2 cellular contexts compared by ENCODE assay signal in genomic region chr1:222654849-222655248, GRCh38.
TF ChIP-seq lines count a peak whose summit lies in the region.

No MANE protein-coding gene starts in this region.

TF ChIP-seq in liver, 16 proteins besides CTCF, POLR2A, EP300 and RAD21:
- TF ChIP-seq HNF4G (IDR thresholded peaks at IDR 0.05): no peak
- TF ChIP-seq ATF3 (IDR thresholded peaks at IDR 0.05): no peak
- TF ChIP-seq EGR1 (IDR thresholded peaks at IDR 0.05; ENCODE audit: low read depth in 2 of 2): no peak
- TF ChIP-seq MAX (IDR thresholded peaks at IDR 0.05): no peak
- no peak for TF ChIP-seq FOXA1 (IDR thresholded peaks at IDR 0.05)
- no peak for TF ChIP-seq YY1 (IDR thresholded peaks at IDR 0.05)
- no peak for TF ChIP-seq NR2F2 (IDR thresholded peaks at IDR 0.05)
- TF ChIP-seq RXRA (IDR thresholded peaks at IDR 0.05): no peak
- no peak for TF ChIP-seq TAF1 (conservative IDR thresholded peaks at IDR 0.05)
- no peak for TF ChIP-seq HNF4A (conservative IDR thresholded peaks at IDR 0.05)
TF ChIP-seq in liver: peak in this region for 0.

TF ChIP-seq in HepG2, 621 proteins besides CTCF, POLR2A, EP300 and RAD21:
- TF ChIP-seq ZNF607 (CRISPR knock-in tag; IDR thresholded peaks at IDR 0.05; ENCODE audit: borderline replicate concordance): no peak
- TF ChIP-seq ZNF589 (CRISPR knock-in tag; conservative IDR thresholded peaks at IDR 0.05): no peak
- TF ChIP-seq MEF2D (CRISPR knock-in tag; IDR thresholded peaks at IDR 0.05): no peak
- no peak for TF ChIP-seq TEF (CRISPR knock-in tag; IDR thresholded peaks at IDR 0.05)
- no peak for TF ChIP-seq FOXJ3 (CRISPR knock-in tag; IDR thresholded peaks at IDR 0.05; ENCODE audit: borderline replicate concordance)
- TF ChIP-seq NFAT5 (CRISPR knock-in tag; IDR thresholded peaks at IDR 0.05): no peak
- TF ChIP-seq ZNF563 (CRISPR knock-in tag; IDR thresholded peaks at IDR 0.05): no peak
- no peak for TF ChIP-seq TRIM24 (CRISPR knock-in tag; IDR thresholded peaks at IDR 0.05)
- no peak for TF ChIP-seq ZNF350 (CRISPR knock-in tag; IDR thresholded peaks at IDR 0.05; ENCODE audit: borderline replicate concordance, low read depth)
- no peak for TF ChIP-seq ARNT2 (CRISPR knock-in tag; IDR thresholded peaks at IDR 0.05; ENCODE audit: low read depth)
- TF ChIP-seq TRAFD1 (CRISPR knock-in tag; IDR thresholded peaks at IDR 0.05; ENCODE audit: borderline replicate concordance): no peak
- TF ChIP-seq ZNF770 (CRISPR knock-in tag; IDR thresholded peaks at IDR 0.05): no peak
- no peak for TF ChIP-seq ELF4 (CRISPR knock-in tag; IDR thresholded peaks at IDR 0.05; ENCODE audit: borderline replicate concordance)
- TF ChIP-seq, protein P1, sequence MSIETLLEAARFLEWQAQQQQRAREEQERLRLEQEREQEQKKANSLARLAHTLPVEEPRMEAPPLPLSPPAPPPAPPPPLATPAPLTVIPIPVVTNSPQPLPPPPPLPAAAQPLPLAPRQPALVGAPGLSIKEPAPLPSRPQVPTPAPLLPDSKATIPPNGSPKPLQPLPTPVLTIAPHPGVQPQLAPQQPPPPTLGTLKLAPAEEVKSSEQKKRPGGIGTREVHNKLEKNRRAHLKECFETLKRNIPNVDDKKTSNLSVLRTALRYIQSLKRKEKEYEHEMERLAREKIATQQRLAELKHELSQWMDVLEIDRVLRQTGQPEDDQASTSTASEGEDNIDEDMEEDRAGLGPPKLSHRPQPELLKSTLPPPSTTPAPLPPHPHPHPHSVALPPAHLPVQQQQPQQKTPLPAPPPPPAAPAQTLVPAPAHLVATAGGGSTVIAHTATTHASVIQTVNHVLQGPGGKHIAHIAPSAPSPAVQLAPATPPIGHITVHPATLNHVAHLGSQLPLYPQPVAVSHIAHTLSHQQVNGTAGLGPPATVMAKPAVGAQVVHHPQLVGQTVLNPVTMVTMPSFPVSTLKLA (IDR thresholded peaks at IDR 0.05): no peak
- TF ChIP-seq MIER2 (CRISPR knock-in tag; IDR thresholded peaks at IDR 0.05): no peak
- TF ChIP-seq EZH2 (conservative IDR thresholded peaks at IDR 0.05; ENCODE audit: low read depth, low read length): no peak
- no peak for TF ChIP-seq ZBTB21 (CRISPR knock-in tag; IDR thresholded peaks at IDR 0.05)
- no peak for TF ChIP-seq KAT8 (CRISPR knock-in tag; IDR thresholded peaks at IDR 0.05)
- TF ChIP-seq, protein P2, sequence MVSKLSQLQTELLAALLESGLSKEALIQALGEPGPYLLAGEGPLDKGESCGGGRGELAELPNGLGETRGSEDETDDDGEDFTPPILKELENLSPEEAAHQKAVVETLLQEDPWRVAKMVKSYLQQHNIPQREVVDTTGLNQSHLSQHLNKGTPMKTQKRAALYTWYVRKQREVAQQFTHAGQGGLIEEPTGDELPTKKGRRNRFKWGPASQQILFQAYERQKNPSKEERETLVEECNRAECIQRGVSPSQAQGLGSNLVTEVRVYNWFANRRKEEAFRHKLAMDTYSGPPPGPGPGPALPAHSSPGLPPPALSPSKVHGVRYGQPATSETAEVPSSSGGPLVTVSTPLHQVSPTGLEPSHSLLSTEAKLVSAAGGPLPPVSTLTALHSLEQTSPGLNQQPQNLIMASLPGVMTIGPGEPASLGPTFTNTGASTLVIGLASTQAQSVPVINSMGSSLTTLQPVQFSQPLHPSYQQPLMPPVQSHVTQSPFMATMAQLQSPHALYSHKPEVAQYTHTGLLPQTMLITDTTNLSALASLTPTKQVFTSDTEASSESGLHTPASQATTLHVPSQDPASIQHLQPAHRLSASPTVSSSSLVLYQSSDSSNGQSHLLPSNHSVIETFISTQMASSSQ (IDR thresholded peaks at IDR 0.05; ENCODE audit: low read depth): no peak
- TF ChIP-seq, protein P2 (CRISPR knock-in tag; IDR thresholded peaks at IDR 0.05; ENCODE audit: borderline replicate concordance): no peak
- TF ChIP-seq, protein P3, sequence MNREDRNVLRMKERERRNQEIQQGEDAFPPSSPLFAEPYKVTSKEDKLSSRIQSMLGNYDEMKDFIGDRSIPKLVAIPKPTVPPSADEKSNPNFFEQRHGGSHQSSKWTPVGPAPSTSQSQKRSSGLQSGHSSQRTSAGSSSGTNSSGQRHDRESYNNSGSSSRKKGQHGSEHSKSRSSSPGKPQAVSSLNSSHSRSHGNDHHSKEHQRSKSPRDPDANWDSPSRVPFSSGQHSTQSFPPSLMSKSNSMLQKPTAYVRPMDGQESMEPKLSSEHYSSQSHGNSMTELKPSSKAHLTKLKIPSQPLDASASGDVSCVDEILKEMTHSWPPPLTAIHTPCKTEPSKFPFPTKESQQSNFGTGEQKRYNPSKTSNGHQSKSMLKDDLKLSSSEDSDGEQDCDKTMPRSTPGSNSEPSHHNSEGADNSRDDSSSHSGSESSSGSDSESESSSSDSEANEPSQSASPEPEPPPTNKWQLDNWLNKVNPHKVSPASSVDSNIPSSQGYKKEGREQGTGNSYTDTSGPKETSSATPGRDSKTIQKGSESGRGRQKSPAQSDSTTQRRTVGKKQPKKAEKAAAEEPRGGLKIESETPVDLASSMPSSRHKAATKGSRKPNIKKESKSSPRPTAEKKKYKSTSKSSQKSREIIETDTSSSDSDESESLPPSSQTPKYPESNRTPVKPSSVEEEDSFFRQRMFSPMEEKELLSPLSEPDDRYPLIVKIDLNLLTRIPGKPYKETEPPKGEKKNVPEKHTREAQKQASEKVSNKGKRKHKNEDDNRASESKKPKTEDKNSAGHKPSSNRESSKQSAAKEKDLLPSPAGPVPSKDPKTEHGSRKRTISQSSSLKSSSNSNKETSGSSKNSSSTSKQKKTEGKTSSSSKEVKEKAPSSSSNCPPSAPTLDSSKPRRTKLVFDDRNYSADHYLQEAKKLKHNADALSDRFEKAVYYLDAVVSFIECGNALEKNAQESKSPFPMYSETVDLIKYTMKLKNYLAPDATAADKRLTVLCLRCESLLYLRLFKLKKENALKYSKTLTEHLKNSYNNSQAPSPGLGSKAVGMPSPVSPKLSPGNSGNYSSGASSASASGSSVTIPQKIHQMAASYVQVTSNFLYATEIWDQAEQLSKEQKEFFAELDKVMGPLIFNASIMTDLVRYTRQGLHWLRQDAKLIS (CRISPR knock-in tag; IDR thresholded peaks at IDR 0.05): no peak
TF ChIP-seq in HepG2: peak in this region for 0.
